Comparison of ENCODE assay signal across 8 cellular contexts in the genomic region with DNA sequence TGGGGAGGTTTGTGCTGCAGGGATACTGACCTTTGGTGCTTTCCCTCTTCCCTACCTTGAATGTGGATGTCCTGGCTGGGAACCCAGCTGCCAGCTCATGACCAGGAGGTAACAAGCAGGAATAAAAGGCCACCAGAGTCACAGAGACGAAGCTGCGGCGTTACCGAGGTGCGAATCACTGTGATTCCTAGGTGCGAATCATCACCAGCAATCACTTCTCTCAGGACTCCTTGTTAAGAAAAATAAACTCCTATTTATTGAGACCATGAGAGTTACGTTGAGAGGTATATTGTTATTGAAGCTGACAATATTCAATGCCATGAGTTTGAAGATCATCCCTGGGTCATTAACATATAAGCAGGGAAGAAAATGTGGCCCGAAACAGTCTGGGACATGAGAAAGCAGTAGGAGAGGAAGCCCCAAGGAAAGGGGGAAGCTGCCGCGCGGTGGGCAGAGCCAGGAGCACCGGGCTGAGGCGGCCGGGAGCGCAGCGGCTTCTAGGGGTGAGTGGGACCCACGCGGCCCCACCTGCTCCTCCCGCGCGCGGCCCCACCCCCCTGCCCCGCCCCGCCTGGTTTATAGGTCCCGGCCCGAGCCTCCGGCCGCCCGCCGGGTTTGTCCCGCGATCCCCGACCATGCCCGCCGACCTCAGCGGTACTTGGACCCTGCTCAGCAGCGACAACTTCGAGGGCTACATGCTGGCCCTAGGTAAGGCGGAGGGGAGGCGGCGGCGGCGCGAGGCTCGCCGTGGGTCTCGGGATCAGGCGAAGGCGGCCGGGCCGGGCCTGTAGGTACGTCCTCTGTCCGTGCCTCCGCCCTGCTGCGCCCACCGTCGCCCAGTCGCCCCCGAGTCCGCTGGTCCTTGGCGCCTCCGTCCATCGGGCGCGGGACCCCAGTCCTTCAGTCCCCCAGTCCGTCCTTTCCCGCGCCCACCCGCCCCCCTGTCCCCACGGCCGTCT. TPM values are rescaled to one million over a fixed set of nuclear protein-coding genes. Genes with fewer than 3 reads are reported as not detected.
DNase-seq lines count a peak whose midpoint lies in the region; ATAC-seq and TF ChIP-seq lines count a peak whose summit lies in the region.
"Had no signal": no experiment of that assay in that cellular context is flagged by ENCODE, and none has a peak within 500 bp of the region (broad histone marks: within the 10 kb centered on the region; RNA-seq: fewer than 3 reads in every experiment).

A gene (plus strand): TSS at position 605 of the 959 bp plus-strand sequence. CDS start 31 bp downstream, at position 636.

- H3K4me3 ChIP-seq in GM23248, result peak within 1 kb of the TSS; percentile 55
- peak within 1 kb of the TSS; percentile 44 to 77 (median 48) for H3K4me3 ChIP-seq in thyroid gland (replicated peaks in 1 of 3)

- 10 to 12% methylated on average over 33 to 58 of the region's 71 CpGs for WGBS in GM23248 (ENCODE audit: low coverage in 1 of 2, low lambda C conversion rate in 2 of 2, missing lambda C conversion rate in 2 of 2), 2 experiments
- WGBS in thyroid gland, 2 donors, result 19 to 34% methylated on average over 15 to 29 of the region's 71 CpGs

- H3K36me3 ChIP-seq in GM23248 (ENCODE audit: low read depth), result no peaks in the 10 kb centered on the region
- H3K36me3 ChIP-seq in thyroid gland, result no peaks in the 10 kb centered on the region

- peak; percentile 44 for DNase-seq in GM23248
- DNase-seq in ecto neural progenitor cell (ENCODE audit: low spot score), result peak; percentile 55
- peak in 1 of 2 donors; percentile 20 for DNase-seq in memory B cell (ENCODE audit: low spot score in 2 of 2)
- peak; percentile 39 to 46 for DNase-seq in thyroid gland
- DNase-seq in NCI-H146 (lab: John Stamatoyannopoulos, UW), result no peak
- no peak for DNase-seq in activated CD4-positive, CD25-positive, alpha-beta regulatory T cell (lab: John Stamatoyannopoulos, UW)

- H3K27me3 ChIP-seq in GM23248 (replicated peaks; ENCODE audit: insufficient read depth), result peaks cover 14% of the 10 kb centered on the region
- H3K27me3 ChIP-seq in thyroid gland, result no peaks in the 10 kb centered on the region

- peak within 1 kb of the TSS; percentile 72 for H2AFZ ChIP-seq in GM23248

- intact Hi-C loops in thyroid gland (cut with DNase I), result no loop called here

- peaks cover 13% of the 10 kb centered on the region for H3K27me3 Mint-ChIP-seq in memory B cell

- H3F3A ChIP-seq in GM23248 (ENCODE audit: insufficient read depth), result no peaks in the 10 kb centered on the region

- H4K20me1 ChIP-seq in GM23248 (ENCODE audit: insufficient read depth), result no peaks in the 10 kb centered on the region

- TF ChIP-seq POLR2A in thyroid gland (IDR thresholded peaks at IDR 0.05), result peak in 1 of 2 donors; percentile 28

- no peaks in the 10 kb centered on the region for H3K79me2 ChIP-seq in GM23248 (ENCODE audit: insufficient read depth)

- peak within 1 kb of the TSS; percentile 53 for H3K4me2 ChIP-seq in GM23248 (ENCODE audit: unreplicated experiment)

- no peaks in the 10 kb centered on the region for H3K9me2 ChIP-seq in GM23248 (ENCODE audit: insufficient read depth)

- peak; percentile 59 for ATAC-seq in SK-N-SH treated with all-trans-retinoic acid at 6 μM for 48 hours
- ATAC-seq in memory B cell (ENCODE audit: low read depth), result peak; percentile 65

- H3K27ac ChIP-seq in GM23248, result no peak within 1 kb of the TSS
- H3K27ac ChIP-seq in thyroid gland, result peak within 1 kb of the TSS in 1 of 3 donors; percentile 50

- H3K4me1 ChIP-seq in GM23248 (ENCODE audit: insufficient read depth), result no peaks in the 10 kb centered on the region
- peaks cover 0 to 6% of the 10 kb centered on the region in 2 donors for H3K4me1 ChIP-seq in thyroid gland

- TF ChIP-seq CTCF in thyroid gland (IDR thresholded peaks at IDR 0.05), result no peak

- H3K36me3 Mint-ChIP-seq in memory B cell, result no peaks in the 10 kb centered on the region

- H3K4me1 Mint-ChIP-seq in memory B cell, result peaks cover 11% of the 10 kb centered on the region

- in situ Hi-C loops in GM23248 (cut with MboI), result no loop called here

- no peaks in the 10 kb centered on the region for H3K9me3 ChIP-seq in GM23248 (ENCODE audit: low read depth)
- H3K9me3 ChIP-seq in thyroid gland, result no peaks in the 10 kb centered on the region

- H3K4me3 Mint-ChIP-seq in memory B cell, result peak within 1 kb of the TSS; percentile 85

- H3K9me3 Mint-ChIP-seq in memory B cell, result no peaks in the 10 kb centered on the region

- no peak within 1 kb of the TSS for H3K9ac ChIP-seq in GM23248

- H3K27ac Mint-ChIP-seq in memory B cell, result no peak within 1 kb of the TSS

TF ChIP-seq in SK-N-SH treated with all-trans-retinoic acid at 6 μM for 48 hours, 23 proteins besides CTCF, POLR2A, EP300 and RAD21:
- TF ChIP-seq ZFP30 (CRISPR knock-in tag; IDR thresholded peaks at IDR 0.05) (no peak), PPARA (CRISPR knock-in tag; IDR thresholded peaks at IDR 0.05; ENCODE audit: borderline replicate concordance) (no peak), ESRRG (CRISPR knock-in tag; IDR thresholded peaks at IDR 0.05) (no peak), ISL1 (CRISPR knock-in tag; IDR thresholded peaks at IDR 0.05) (no peak), ARNTL (CRISPR knock-in tag; IDR thresholded peaks at IDR 0.05; ENCODE audit: borderline replicate concordance, low read depth) (no peak), TOX (CRISPR knock-in tag; IDR thresholded peaks at IDR 0.05; ENCODE audit: borderline replicate concordance) (no peak), ZNF8 (CRISPR knock-in tag; IDR thresholded peaks at IDR 0.05) (no peak), BACH2 (CRISPR knock-in tag; IDR thresholded peaks at IDR 0.05; ENCODE audit: borderline replicate concordance) (no peak), ZNF565 (CRISPR knock-in tag; conservative IDR thresholded peaks at IDR 0.05; ENCODE audit: low read depth) (no peak), RARB (CRISPR knock-in tag; IDR thresholded peaks at IDR 0.05) (no peak), ZFP3 (CRISPR knock-in tag; IDR thresholded peaks at IDR 0.05) (no peak), ZNF70 (CRISPR knock-in tag; IDR thresholded peaks at IDR 0.05) (no peak), OSR1 (CRISPR knock-in tag; IDR thresholded peaks at IDR 0.05) (no peak), SNAI2 (CRISPR knock-in tag; IDR thresholded peaks at IDR 0.05) (no peak), GLIS3 (CRISPR knock-in tag; IDR thresholded peaks at IDR 0.05) (no peak)
- TF ChIP-seq, protein P1, sequence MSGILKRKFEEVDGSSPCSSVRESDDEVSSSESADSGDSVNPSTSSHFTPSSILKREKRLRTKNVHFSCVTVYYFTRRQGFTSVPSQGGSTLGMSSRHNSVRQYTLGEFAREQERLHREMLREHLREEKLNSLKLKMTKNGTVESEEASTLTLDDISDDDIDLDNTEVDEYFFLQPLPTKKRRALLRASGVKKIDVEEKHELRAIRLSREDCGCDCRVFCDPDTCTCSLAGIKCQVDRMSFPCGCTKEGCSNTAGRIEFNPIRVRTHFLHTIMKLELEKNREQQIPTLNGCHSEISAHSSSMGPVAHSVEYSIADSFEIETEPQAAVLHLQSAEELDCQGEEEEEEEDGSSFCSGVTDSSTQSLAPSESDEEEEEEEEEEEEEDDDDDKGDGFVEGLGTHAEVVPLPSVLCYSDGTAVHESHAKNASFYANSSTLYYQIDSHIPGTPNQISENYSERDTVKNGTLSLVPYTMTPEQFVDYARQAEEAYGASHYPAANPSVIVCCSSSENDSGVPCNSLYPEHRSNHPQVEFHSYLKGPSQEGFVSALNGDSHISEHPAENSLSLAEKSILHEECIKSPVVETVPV (CRISPR knock-in tag; IDR thresholded peaks at IDR 0.05), result no peak
- TF ChIP-seq, protein P2, sequence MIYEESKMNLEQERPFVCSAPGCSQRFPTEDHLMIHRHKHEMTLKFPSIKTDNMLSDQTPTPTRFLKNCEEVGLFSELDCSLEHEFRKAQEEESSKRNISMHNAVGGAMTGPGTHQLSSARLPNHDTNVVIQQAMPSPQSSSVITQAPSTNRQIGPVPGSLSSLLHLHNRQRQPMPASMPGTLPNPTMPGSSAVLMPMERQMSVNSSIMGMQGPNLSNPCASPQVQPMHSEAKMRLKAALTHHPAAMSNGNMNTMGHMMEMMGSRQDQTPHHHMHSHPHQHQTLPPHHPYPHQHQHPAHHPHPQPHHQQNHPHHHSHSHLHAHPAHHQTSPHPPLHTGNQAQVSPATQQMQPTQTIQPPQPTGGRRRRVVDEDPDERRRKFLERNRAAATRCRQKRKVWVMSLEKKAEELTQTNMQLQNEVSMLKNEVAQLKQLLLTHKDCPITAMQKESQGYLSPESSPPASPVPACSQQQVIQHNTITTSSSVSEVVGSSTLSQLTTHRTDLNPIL (CRISPR knock-in tag; IDR thresholded peaks at IDR 0.05; ENCODE audit: low read depth), result no peak
- TF ChIP-seq, protein P3, sequence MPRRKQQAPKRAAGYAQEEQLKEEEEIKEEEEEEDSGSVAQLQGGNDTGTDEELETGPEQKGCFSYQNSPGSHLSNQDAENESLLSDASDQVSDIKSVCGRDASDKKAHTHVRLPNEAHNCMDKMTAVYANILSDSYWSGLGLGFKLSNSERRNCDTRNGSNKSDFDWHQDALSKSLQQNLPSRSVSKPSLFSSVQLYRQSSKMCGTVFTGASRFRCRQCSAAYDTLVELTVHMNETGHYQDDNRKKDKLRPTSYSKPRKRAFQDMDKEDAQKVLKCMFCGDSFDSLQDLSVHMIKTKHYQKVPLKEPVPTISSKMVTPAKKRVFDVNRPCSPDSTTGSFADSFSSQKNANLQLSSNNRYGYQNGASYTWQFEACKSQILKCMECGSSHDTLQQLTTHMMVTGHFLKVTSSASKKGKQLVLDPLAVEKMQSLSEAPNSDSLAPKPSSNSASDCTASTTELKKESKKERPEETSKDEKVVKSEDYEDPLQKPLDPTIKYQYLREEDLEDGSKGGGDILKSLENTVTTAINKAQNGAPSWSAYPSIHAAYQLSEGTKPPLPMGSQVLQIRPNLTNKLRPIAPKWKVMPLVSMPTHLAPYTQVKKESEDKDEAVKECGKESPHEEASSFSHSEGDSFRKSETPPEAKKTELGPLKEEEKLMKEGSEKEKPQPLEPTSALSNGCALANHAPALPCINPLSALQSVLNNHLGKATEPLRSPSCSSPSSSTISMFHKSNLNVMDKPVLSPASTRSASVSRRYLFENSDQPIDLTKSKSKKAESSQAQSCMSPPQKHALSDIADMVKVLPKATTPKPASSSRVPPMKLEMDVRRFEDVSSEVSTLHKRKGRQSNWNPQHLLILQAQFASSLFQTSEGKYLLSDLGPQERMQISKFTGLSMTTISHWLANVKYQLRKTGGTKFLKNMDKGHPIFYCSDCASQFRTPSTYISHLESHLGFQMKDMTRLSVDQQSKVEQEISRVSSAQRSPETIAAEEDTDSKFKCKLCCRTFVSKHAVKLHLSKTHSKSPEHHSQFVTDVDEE (CRISPR knock-in tag; IDR thresholded peaks at IDR 0.05), result no peak

RNA-seq across cellular contexts. Expression of the gene that starts here (rescaled TPM):
- not detected in 2 replicates for total RNA-seq in GM23248 (2014; rRNA removed; shearing (Covaris generic))
- polyA plus RNA-seq in GM23248 (2016; fragmentation: Nextera tagmentation; extraction: Ambion mirVana), result 0.33 TPM in 1 of 2 replicates, not detected in the other
- total RNA-seq in thyroid gland, result 10 to 100 TPM in 3 of 4 donors, 1 to 10 TPM in 1; 7.2 to 39.8 (median 32.8) TPM
- total RNA-seq: T-helper 1 cell treated with Interleukin-12 subunit alpha and Interleukin-12 subunit beta and Interleukin-4 antibody, amounts not matched to agents 30 ng/mL and 1 ng/mL, for 36 hours had no signal

Comparison
In these comparisons a context has a peak if more than half of its experiments do, and no peak if none do; other contexts are left out.
1. Peak in DNase-seq, H3K4me3 ChIP-seq and H3K4me2 ChIP-seq in GM23248; RNA of the gene not detected or under 1 TPM.
2. DNase-seq: peak in ecto neural progenitor cell (single experiment) and thyroid gland (2 of 2); none in NCI-H146 (single experiment) and activated CD4-positive, CD25-positive, alpha-beta regulatory T cell (0 of 4).